ENCODE assay signal across 9 cellular contexts in genomic region chr22:49052023-49052538, GRCh38.
DNase-seq lines count a peak whose midpoint lies in the region; ATAC-seq and TF ChIP-seq lines count a peak whose summit lies in the region.
"Had no signal": no experiment of that assay in that cellular context is flagged by ENCODE, and none has a peak within 500 bp of the region (broad histone marks: within the 10 kb centered on the region; RNA-seq: fewer than 3 reads in every experiment).

No MANE protein-coding gene starts in this region.

- H3K36me3 ChIP-seq in muscle layer of duodenum (ENCODE audit: control insufficient read depth in 1 of 2, insufficient read depth in 2 of 2, low read length in 2 of 2) (no peaks in the 10 kb centered on the region), subcutaneous abdominal adipose tissue (ENCODE audit: control insufficient read depth in 5 of 5, insufficient read depth in 5 of 5, low read length in 5 of 5) (no peaks in the 10 kb centered on the region), neural progenitor cell (no peaks in the 10 kb centered on the region)

- no peak overlapping the region for H3K9ac ChIP-seq in subcutaneous abdominal adipose tissue (ENCODE audit: low read length in 5 of 5)
- no peak overlapping the region for H3K9ac ChIP-seq in neural progenitor cell

- no peaks in the 10 kb centered on the region for H3K36me3 Mint-ChIP-seq in neural progenitor cell

- H3K9me3 Mint-ChIP-seq in neural progenitor cell: no peaks in the 10 kb centered on the region

- no peaks in the 10 kb centered on the region for H3F3A ChIP-seq in neural progenitor cell (ENCODE audit: low read depth)

- H2AFZ ChIP-seq in neural progenitor cell (replicated peaks): no peak overlapping the region

- H3K4me3 ChIP-seq in muscle layer of duodenum (ENCODE audit: low read depth in 1 of 2, low read length in 2 of 2): peak overlapping the region; percentile 48 to 63
- H3K4me3 ChIP-seq in subcutaneous abdominal adipose tissue (ENCODE audit: low read depth in 1 of 5, low read length in 5 of 5): peak overlapping the region in 4 of 5 donors; percentile 52 to 64 (median 63)
- no peak overlapping the region for H3K4me3 ChIP-seq in neural progenitor cell

- no peaks in the 10 kb centered on the region for H3K27me3 ChIP-seq in muscle layer of duodenum (ENCODE audit: low read depth, low read length)
- peaks cover 0 to 25% (median 12%) of the 10 kb centered on the region in 5 donors for H3K27me3 ChIP-seq in subcutaneous abdominal adipose tissue (ENCODE audit: control insufficient read depth in 5 of 5, insufficient read depth in 4 of 5, low read length in 5 of 5)
- H3K27me3 ChIP-seq in neural progenitor cell: no peaks in the 10 kb centered on the region

- no peaks in the 10 kb centered on the region for H3K9me3 ChIP-seq in muscle layer of duodenum (ENCODE audit: control insufficient read depth in 1 of 2, low read length in 2 of 2)
- no peaks in the 10 kb centered on the region for H3K9me3 ChIP-seq in subcutaneous abdominal adipose tissue (ENCODE audit: control insufficient read depth in 5 of 5, low read length in 5 of 5)
- H3K9me3 ChIP-seq in neural progenitor cell (ENCODE audit: low read depth): no peaks in the 10 kb centered on the region

- no peaks in the 10 kb centered on the region for H3K79me2 ChIP-seq in neural progenitor cell (ENCODE audit: low read depth)

- peaks cover 2% of the 10 kb centered on the region for H3K27me3 Mint-ChIP-seq in neural progenitor cell (ENCODE audit: insufficient read depth, low read depth)

- H3K4me1 ChIP-seq in muscle layer of duodenum (ENCODE audit: control insufficient read depth in 1 of 2, insufficient read depth in 2 of 2, low read length in 2 of 2): no peaks in the 10 kb centered on the region
- peaks cover 0 to 8% (median 0%) of the 10 kb centered on the region in 5 donors for H3K4me1 ChIP-seq in subcutaneous abdominal adipose tissue (ENCODE audit: control insufficient read depth in 5 of 5, insufficient read depth in 5 of 5, low read length in 5 of 5)
- no peaks in the 10 kb centered on the region for H3K4me1 ChIP-seq in neural progenitor cell

- peaks cover 4% of the 10 kb centered on the region for H3K4me1 Mint-ChIP-seq in neural progenitor cell

- H4K20me1 ChIP-seq in neural progenitor cell (ENCODE audit: low read depth): no peaks in the 10 kb centered on the region

- ATAC-seq in GM19035 (IDR thresholded peaks at IDR 0.05; ENCODE audit: unreplicated experiment): no peak

- H3K27ac ChIP-seq in muscle layer of duodenum (ENCODE audit: low read length) (no peak overlapping the region), subcutaneous abdominal adipose tissue (ENCODE audit: low read depth, low read length) (no peak overlapping the region), neural progenitor cell (no peak overlapping the region)

- no peak overlapping the region for H3K27ac Mint-ChIP-seq in neural progenitor cell

- no peak for TF ChIP-seq CTCF in neural progenitor cell (IDR thresholded peaks at IDR 0.05)

- H3K4me3 Mint-ChIP-seq in neural progenitor cell: no peak overlapping the region

- H3K4me2 ChIP-seq in neural progenitor cell: no peak overlapping the region

- DNase-seq in SHP77 treated with DMSO at 0.1 percent for 48 hours (lab: John Stamatoyannopoulos, UW) (peak; percentile 53), astrocyte of the hippocampus (ENCODE audit: low read depth, low spot score) (peak; percentile 20), dedifferentiated amniotic fluid mesenchymal stem cell (ENCODE audit: extremely low spot score) (no peak), neural progenitor cell (ENCODE audit: low spot score) (no peak), NCI-H2196 treated with DMSO at 0.1 percent for 48 hours (lab: John Stamatoyannopoulos, UW; ENCODE audit: unreplicated experiment) (no peak)
- DNase-seq: SW 1271 had no signal

Comparison
In these comparisons a context has a peak if more than half of its experiments do, and no peak if none do; other contexts are left out.
1. DNase-seq: peak in SHP77 treated with DMSO at 0.1 percent for 48 hours (single experiment) and astrocyte of the hippocampus (single experiment); none in dedifferentiated amniotic fluid mesenchymal stem cell (single experiment), neural progenitor cell (single experiment) and NCI-H2196 treated with DMSO at 0.1 percent for 48 hours (single experiment).